Comparison of ENCODE assay signal across 8 cellular contexts in the genomic region with DNA sequence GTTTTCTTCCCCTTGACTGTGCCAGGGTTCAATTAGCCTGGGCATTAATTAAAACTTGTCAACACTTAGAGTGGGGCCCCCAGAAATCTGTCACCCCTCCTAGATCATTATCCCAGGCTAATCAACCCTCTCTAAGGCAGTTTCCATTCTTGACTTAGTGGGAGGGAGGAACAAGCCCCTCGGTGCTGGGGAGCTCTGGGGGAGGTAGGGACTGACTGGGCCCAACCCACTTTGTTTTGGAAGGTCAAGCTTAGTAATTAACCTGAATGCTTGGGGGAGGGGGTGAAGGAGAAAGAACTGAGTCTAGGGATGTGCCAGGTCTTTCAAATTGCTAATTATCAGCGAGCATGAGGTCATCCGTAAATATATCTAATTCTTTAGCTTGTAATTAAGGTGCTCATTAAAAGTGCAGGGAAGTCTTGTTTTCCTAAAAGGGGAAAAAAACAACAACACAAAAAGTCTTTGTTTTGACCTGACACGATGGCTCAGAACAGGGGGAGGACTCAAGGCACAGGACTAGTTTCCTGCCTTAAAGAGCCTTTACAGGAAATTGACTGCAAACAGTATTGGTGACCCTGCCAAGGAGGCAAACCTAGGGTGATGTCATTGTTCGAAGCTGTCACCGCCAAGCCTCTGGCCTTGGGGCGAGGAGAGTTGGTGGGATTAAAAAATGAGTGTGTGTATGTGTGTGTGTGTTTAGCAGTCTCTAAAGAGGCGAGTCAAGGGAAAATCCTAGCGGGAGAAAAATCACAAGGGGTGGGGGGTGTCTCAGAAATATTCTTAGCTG. TPM values are rescaled to one million over a fixed set of nuclear protein-coding genes. Genes with fewer than 3 reads are reported as not detected.
DNase-seq lines count a peak whose midpoint lies in the region; ATAC-seq and TF ChIP-seq lines count a peak whose summit lies in the region.

No MANE protein-coding gene starts in this region.

- intact Hi-C loops in left ventricle myocardium inferior (cut with micrococcal nuclease) (no loop called here), sciatic nerve (cut with DNase I) (no loop called here)

- H3K27me3 ChIP-seq in left ventricle myocardium inferior (ENCODE audit: low read depth): no peaks in the 10 kb centered on the region

- ATAC-seq in sciatic nerve: peak; percentile 58
- ATAC-seq in GM21515 (IDR thresholded peaks at IDR 0.05; ENCODE audit: unreplicated experiment): no peak
- no peak for ATAC-seq in HG02852 (IDR thresholded peaks at IDR 0.05; ENCODE audit: unreplicated experiment)

- peak overlapping the region; percentile 95 for H3K27ac ChIP-seq in left ventricle myocardium inferior (replicated peaks)

- DNase-seq in GM04504 (ENCODE audit: low read depth) (peak; percentile 71), M059J (ENCODE audit: low read depth) (peak; percentile 96), amniotic epithelial cell (ENCODE audit: low read depth) (peak; percentile 65), left ventricle myocardium inferior (no peak), sciatic nerve (ENCODE audit: low spot score) (no peak), mesenteric fat pad (ENCODE audit: low spot score) (no peak)

- peaks cover 100% of the 10 kb centered on the region for H3K4me1 ChIP-seq in left ventricle myocardium inferior

- peak overlapping the region; percentile 48 for H3K4me3 ChIP-seq in left ventricle myocardium inferior

- no peaks in the 10 kb centered on the region for H3K9me3 ChIP-seq in left ventricle myocardium inferior (replicated peaks)

- no peak for TF ChIP-seq CTCF in left ventricle myocardium inferior (IDR thresholded peaks at IDR 0.05; ENCODE audit: borderline replicate concordance)

- H3K36me3 ChIP-seq in left ventricle myocardium inferior: no peaks in the 10 kb centered on the region

RNA-seq across cellular contexts. Expression of a gene that starts 19.4 kb away (rescaled TPM):
- total RNA-seq in M059J (2014; rRNA removed; shearing (Covaris generic)): 271 and 536 TPM in 2 replicates
- total RNA-seq in left ventricle myocardium inferior: 111 TPM
- 597 TPM for total RNA-seq in sciatic nerve
- 431 TPM for total RNA-seq in mesenteric fat pad

RNA-seq across cellular contexts. Expression of a gene that starts 47.9 kb away (rescaled TPM):
- total RNA-seq in M059J (2014; rRNA removed; shearing (Covaris generic)): 615 and 648 TPM in 2 replicates
- 598 TPM for total RNA-seq in left ventricle myocardium inferior
- total RNA-seq in sciatic nerve: 168 TPM
- 252 TPM for total RNA-seq in mesenteric fat pad

RNA-seq across cellular contexts. Expression of a gene that starts 49.1 kb away (rescaled TPM):
- total RNA-seq in M059J (2014; rRNA removed; shearing (Covaris generic)): 0.22 TPM in 1 of 2 replicates, not detected in the other
- 1.6 TPM for total RNA-seq in left ventricle myocardium inferior
- total RNA-seq in sciatic nerve: 6.2 TPM
- 3.9 TPM for total RNA-seq in mesenteric fat pad

Comparison
In these comparisons a context has a peak if more than half of its experiments do, and no peak if none do; other contexts are left out.
1. DNase-seq: peak in GM04504 (single experiment), M059J (single experiment) and amniotic epithelial cell (single experiment); none in left ventricle myocardium inferior (single experiment), sciatic nerve (single experiment) and mesenteric fat pad (single experiment).